ENCODE assay signal across 8 cellular contexts in genomic region chr9:20356392-20357206, GRCh38.
DNase-seq lines count a peak whose midpoint lies in the region; ATAC-seq and TF ChIP-seq lines count a peak whose summit lies in the region.

No MANE protein-coding gene starts in this region.

- peak overlapping the region; percentile 23 to 66 (median 43) for H3K27ac ChIP-seq in thyroid gland

- 1 to 14% methylated on average over 10 of the region's 10 CpGs for WGBS in thyroid gland, 2 donors

- TF ChIP-seq CTCF in foreskin fibroblast (IDR thresholded peaks at IDR 0.05; ENCODE audit: low read depth, low read length) (peak; percentile 76), thyroid gland (IDR thresholded peaks at IDR 0.05) (peak in 5 of 6 experiments; percentile 42 to 94 (median 79))

- DNase-seq in NCI-H2029 (lab: John Stamatoyannopoulos, UW) (peak; percentile 27), NCI-H2029 treated with DMSO at 0.1 percent for 48 hours (lab: John Stamatoyannopoulos, UW) (no peak), NCI-H82 (lab: John Stamatoyannopoulos, UW) (peak; percentile 85), activated T-helper 1 cell treated with Interleukin-2 at 50 U/mL for 16 hours (ENCODE audit: low read depth) (peak; percentile 6), foreskin fibroblast (peak; percentile 81 to 94), non-pigmented ciliary epithelial cell (ENCODE audit: low read depth) (peak; percentile 55), thyroid gland (peak; percentile 81 to 85)

- peaks cover 18 to 32% of the 10 kb centered on the region in 2 donors for H3K4me1 ChIP-seq in thyroid gland

- TF ChIP-seq POLR2A in thyroid gland (IDR thresholded peaks at IDR 0.05) = no peak

- H3K9me3 ChIP-seq in thyroid gland = no peaks in the 10 kb centered on the region

- peak; percentile 55 for ATAC-seq in HG03460 (IDR thresholded peaks at IDR 0.05; ENCODE audit: unreplicated experiment)

- intact Hi-C loops in thyroid gland (cut with DNase I) = loop anchor here (10.0 kb wide), 3 partner anchors 268 to 758 kb away; partner anchors contain the start of gene MLLT3

- no peaks in the 10 kb centered on the region for H3K27me3 ChIP-seq in thyroid gland

- H3K4me3 ChIP-seq in foreskin fibroblast (ENCODE audit: low read depth in 1 of 2, low read length in 2 of 2) = no peak overlapping the region
- no peak overlapping the region for H3K4me3 ChIP-seq in thyroid gland (replicated peaks in 1 of 3)

- H3K36me3 ChIP-seq in thyroid gland = no peaks in the 10 kb centered on the region
